In genomic region chr4:48047421-48047844, GRCh38 we compare ENCODE assay signal across 10 cellular contexts. TPM values are rescaled to one million over a fixed set of nuclear protein-coding genes. Genes with fewer than 3 reads are reported as not detected.
A peak's percentile ranks its signal among the peaks of the same experiment; 100 is the strongest.
DNase-seq lines count a peak whose midpoint lies in the region; ATAC-seq lines count a peak whose summit lies in the region.
"Had no signal": no experiment of that assay in that cellular context is flagged by ENCODE, and none has a peak within 500 bp of the region (broad histone marks: within the 10 kb centered on the region; RNA-seq: fewer than 3 reads in every experiment).

No MANE protein-coding gene starts in this region.

- no peaks in the 10 kb centered on the region for H3K36me3 ChIP-seq in BLaER1 treated with 17β-estradiol and CSF1 and Interleukin-3, amounts not matched to agents 10 nM and 100 nM
- H3K36me3 ChIP-seq: thyroid gland had no signal

- no peak overlapping the region for H3K27ac ChIP-seq in BLaER1 treated with 17β-estradiol and CSF1 and Interleukin-3, amounts not matched to agents 10 nM and 100 nM
- H3K27ac ChIP-seq: thyroid gland had no signal

- peak; percentile 24 for DNase-seq in KG1 (lab: John Stamatoyannopoulos, UW)
- peak; percentile 91 for DNase-seq in activated CD8-positive, alpha-beta T cell treated with anti-CD3 and anti-CD28 coated beads, Interleukin-2, amount 10 ng/mL, durations not matched to agents 7 days and 5 days
- DNase-seq in immature natural killer cell: peak; percentile 76 to 83 (median 81)
- DNase-seq in stimulated activated naive B cell treated with anti-CD40 and anti-IgM and Interleukin-4, amounts not matched to agents 10 μg/mL and 1 μg/mL and 100 μg/mL, for 72 hours: peak; percentile 74
- no peak for DNase-seq in dedifferentiated amniotic fluid mesenchymal stem cell (ENCODE audit: extremely low spot score)
- no peak for DNase-seq in HPDE6-E6E7 (ENCODE audit: extremely low spot score)

- H3K4me1 Mint-ChIP-seq in activated CD8-positive, alpha-beta T cell treated with anti-CD3 and anti-CD28 coated beads, Interleukin-2, amount 10 ng/mL, durations not matched to agents 7 days and 5 days (ENCODE audit: low read depth): peaks cover 56% of the 10 kb centered on the region
- H3K4me1 Mint-ChIP-seq in immature natural killer cell: peaks cover 63 to 64% of the 10 kb centered on the region in 2 donors
- H3K4me1 Mint-ChIP-seq in stimulated activated naive B cell treated with anti-CD40 and anti-IgM and Interleukin-4, amounts not matched to agents 10 μg/mL and 1 μg/mL and 100 μg/mL, for 72 hours: peaks cover 40 to 70% of the 10 kb centered on the region in 2 donors

- H3K27me3 Mint-ChIP-seq in activated CD8-positive, alpha-beta T cell treated with anti-CD3 and anti-CD28 coated beads, Interleukin-2, amount 10 ng/mL, durations not matched to agents 7 days and 5 days (ENCODE audit: low read depth): peaks cover 27% of the 10 kb centered on the region
- peaks cover 18 to 39% (median 31%) of the 10 kb centered on the region in 3 donors for H3K27me3 Mint-ChIP-seq in immature natural killer cell (ENCODE audit: low read depth in 3 of 3)
- H3K27me3 Mint-ChIP-seq in stimulated activated naive B cell treated with anti-CD40 and anti-IgM and Interleukin-4, amounts not matched to agents 10 μg/mL and 1 μg/mL and 100 μg/mL, for 72 hours: peaks cover 8 to 18% of the 10 kb centered on the region in 2 donors

- peak overlapping the region; percentile 41 to 86 (median 77) for H3K4me2 ChIP-seq in BLaER1 treated with 17β-estradiol and CSF1 and Interleukin-3, amounts not matched to agents 10 nM and 100 nM

- peaks cover 0 to 30% (median 11%) of the 10 kb centered on the region in 11 experiments; a peak in 10 of 22 replicates for H4K20me1 ChIP-seq in BLaER1 treated with 17β-estradiol and CSF1 and Interleukin-3, amounts not matched to agents 10 nM and 100 nM

- H3K4me3 ChIP-seq in BLaER1 treated with 17β-estradiol and CSF1 and Interleukin-3, amounts not matched to agents 10 nM and 100 nM: no peak overlapping the region
- H3K4me3 ChIP-seq: thyroid gland had no signal

- peaks cover 0 to 92% (median 0%) of the 10 kb centered on the region in 11 experiments; a peak in 7 of 22 replicates for H3K27me3 ChIP-seq in BLaER1 treated with 17β-estradiol and CSF1 and Interleukin-3, amounts not matched to agents 10 nM and 100 nM
- H3K27me3 ChIP-seq: thyroid gland had no signal

- peaks cover 2% of the 10 kb centered on the region for H3K36me3 Mint-ChIP-seq in activated CD8-positive, alpha-beta T cell treated with anti-CD3 and anti-CD28 coated beads, Interleukin-2, amount 10 ng/mL, durations not matched to agents 7 days and 5 days (ENCODE audit: low read depth)
- peaks cover 0 to 7% (median 3%) of the 10 kb centered on the region in 3 donors for H3K36me3 Mint-ChIP-seq in immature natural killer cell
- H3K36me3 Mint-ChIP-seq in stimulated activated naive B cell treated with anti-CD40 and anti-IgM and Interleukin-4, amounts not matched to agents 10 μg/mL and 1 μg/mL and 100 μg/mL, for 72 hours: no peaks in the 10 kb centered on the region

- H3K9me3 ChIP-seq in BLaER1 treated with 17β-estradiol and CSF1 and Interleukin-3, amounts not matched to agents 10 nM and 100 nM (replicated peaks in 1 of 11): no peaks in the 10 kb centered on the region
- H3K9me3 ChIP-seq: thyroid gland had no signal

- peaks cover 17 to 38% (median 33%) of the 10 kb centered on the region in 10 experiments for H3K4me1 ChIP-seq in BLaER1 treated with 17β-estradiol and CSF1 and Interleukin-3, amounts not matched to agents 10 nM and 100 nM

- H3K9me3 Mint-ChIP-seq in activated CD8-positive, alpha-beta T cell treated with anti-CD3 and anti-CD28 coated beads, Interleukin-2, amount 10 ng/mL, durations not matched to agents 7 days and 5 days (ENCODE audit: insufficient read depth): no peaks in the 10 kb centered on the region
- H3K9me3 Mint-ChIP-seq in immature natural killer cell: no peaks in the 10 kb centered on the region
- H3K9me3 Mint-ChIP-seq in stimulated activated naive B cell treated with anti-CD40 and anti-IgM and Interleukin-4, amounts not matched to agents 10 μg/mL and 1 μg/mL and 100 μg/mL, for 72 hours: no peaks in the 10 kb centered on the region

- H3K4me3 Mint-ChIP-seq in activated CD8-positive, alpha-beta T cell treated with anti-CD3 and anti-CD28 coated beads, Interleukin-2, amount 10 ng/mL, durations not matched to agents 7 days and 5 days: peak overlapping the region; percentile 62
- peak overlapping the region; percentile 69 to 83 (median 77) for H3K4me3 Mint-ChIP-seq in immature natural killer cell
- peak overlapping the region; percentile 53 to 54 for H3K4me3 Mint-ChIP-seq in stimulated activated naive B cell treated with anti-CD40 and anti-IgM and Interleukin-4, amounts not matched to agents 10 μg/mL and 1 μg/mL and 100 μg/mL, for 72 hours

- peak; percentile 95 for ATAC-seq in GM21390 (IDR thresholded peaks at IDR 0.05; ENCODE audit: unreplicated experiment)
- ATAC-seq in activated CD8-positive, alpha-beta T cell treated with anti-CD3 and anti-CD28 coated beads, Interleukin-2, amount 10 ng/mL, durations not matched to agents 7 days and 5 days: peak; percentile 92
- peak; percentile 97 for ATAC-seq in stimulated activated naive B cell treated with anti-CD40 and anti-IgM and Interleukin-4, amounts not matched to agents 10 μg/mL and 1 μg/mL and 100 μg/mL, for 72 hours (replicated peaks)

- no peak overlapping the region for H3K9ac ChIP-seq in BLaER1 treated with 17β-estradiol and CSF1 and Interleukin-3, amounts not matched to agents 10 nM and 100 nM

- H3K27ac Mint-ChIP-seq in activated CD8-positive, alpha-beta T cell treated with anti-CD3 and anti-CD28 coated beads, Interleukin-2, amount 10 ng/mL, durations not matched to agents 7 days and 5 days: peak overlapping the region; percentile 77
- peak overlapping the region in 4 of 6 donors; percentile 1 to 79 (median 4) for H3K27ac Mint-ChIP-seq in immature natural killer cell
- peak overlapping the region; percentile 6 for H3K27ac Mint-ChIP-seq in stimulated activated naive B cell treated with anti-CD40 and anti-IgM and Interleukin-4, amounts not matched to agents 10 μg/mL and 1 μg/mL and 100 μg/mL, for 72 hours

- CTCF ChIA-PET in activated CD8-positive, alpha-beta T cell treated with anti-CD3 and anti-CD28 coated beads, Interleukin-2, amount 10 ng/mL, durations not matched to agents 7 days and 5 days (lab: Charles Lee): interaction anchor here (0.8 to 5.0 kb wide), 9 partner anchors 12 to 114 kb away, joined by 3 to 47 read pairs (median 4); partner anchors contain the start of gene CNGA1

- POLR2A ChIA-PET in activated CD8-positive, alpha-beta T cell treated with anti-CD3 and anti-CD28 coated beads, Interleukin-2, amount 10 ng/mL, durations not matched to agents 7 days and 5 days (lab: Charles Lee): interaction anchor here (1.1 to 1.5 kb wide), 3 partner anchors 17 to 91 kb away, joined by 3 read pairs; no protein-coding TSS in a partner anchor

RNA-seq across cellular contexts. Expression of gene NIPAL1, which starts 30.9 kb away (rescaled TPM):
- 1 to 10 TPM; 1.1 TPM for total RNA-seq in activated CD8-positive, alpha-beta T cell treated with anti-CD3 and anti-CD28 coated beads, Interleukin-2, amount 10 ng/mL, durations not matched to agents 7 days and 5 days
- not detected for polyA plus RNA-seq in immature natural killer cell

RNA-seq across cellular contexts. Expression of gene CNGA1, which starts 31.0 kb away (rescaled TPM):
- not detected for total RNA-seq in activated CD8-positive, alpha-beta T cell treated with anti-CD3 and anti-CD28 coated beads, Interleukin-2, amount 10 ng/mL, durations not matched to agents 7 days and 5 days
- polyA plus RNA-seq in immature natural killer cell: not detected
- polyA plus RNA-seq: BJ had no signal

Comparison
In these comparisons a context has a peak if more than half of its experiments do, and no peak if none do; other contexts are left out.
1. DNase-seq: peak in KG1 (single experiment), activated CD8-positive, alpha-beta T cell treated with anti-CD3 and anti-CD28 coated beads, Interleukin-2, amount 10 ng/mL, durations not matched to agents 7 days and 5 days (single experiment), immature natural killer cell (3 of 3) and stimulated activated naive B cell treated with anti-CD40 and anti-IgM and Interleukin-4, amounts not matched to agents 10 μg/mL and 1 μg/mL and 100 μg/mL, for 72 hours (single experiment); none in dedifferentiated amniotic fluid mesenchymal stem cell (single experiment) and HPDE6-E6E7 (single experiment).
2. H3K27ac Mint-ChIP-seq: peak in every context shown above with its lines; median percentile 77 in activated CD8-positive, alpha-beta T cell treated with anti-CD3 and anti-CD28 coated beads, Interleukin-2, amount 10 ng/mL, durations not matched to agents 7 days and 5 days; 6 in stimulated activated naive B cell treated with anti-CD40 and anti-IgM and Interleukin-4, amounts not matched to agents 10 μg/mL and 1 μg/mL and 100 μg/mL, for 72 hours; 4 in immature natural killer cell.
3. Peak in every context shown above with its lines, with median percentiles within 50 percentile points of each other: ATAC-seq and H3K4me3 Mint-ChIP-seq.